Comparison of ENCODE assay signal across 8 cellular contexts in genomic region chr4:8159522-8160232, GRCh38. TPM values are rescaled to one million over a fixed set of nuclear protein-coding genes. Genes with fewer than 3 reads are reported as not detected.
DNase-seq lines count a peak whose midpoint lies in the region; FAIRE-seq and TF ChIP-seq lines count a peak whose summit lies in the region.

No MANE protein-coding gene starts in this region.

- DNase-seq in Calu3 (no peak), epithelial cell of proximal tubule (ENCODE audit: low read depth) (no peak), ovary (no peak), NCI-H1436 (lab: John Stamatoyannopoulos, UW) (no peak), medulla oblongata (ENCODE audit: extremely low spot score) (no peak), D721Med (ENCODE audit: insufficient read length, low spot score) (no peak), SIG-M5 (lab: John Stamatoyannopoulos, UW) (no peak)

- H3K4me1 Mint-ChIP-seq in Calu3 (ENCODE audit: low read depth, unreplicated experiment), result no peaks in the 10 kb centered on the region

- peak overlapping the region; percentile 85 for H3K4me2 ChIP-seq in OCI-LY1 (ENCODE audit: low read length)

- no peak for TF ChIP-seq EP300 in ovary (IDR thresholded peaks at IDR 0.05)

- intact Hi-C loops in Calu3 (cut with micrococcal nuclease; ENCODE audit: unreplicated experiment), result no loop called here
- intact Hi-C loops in ovary (cut with DNase I), result loop anchor here in 1 of 4 donors (10.0 kb wide), 1 partner anchor 245 kb away; no protein-coding TSS in a partner anchor

- H3K9me3 ChIP-seq in OCI-LY1 (ENCODE audit: low read length), result no peaks in the 10 kb centered on the region
- H3K9me3 ChIP-seq in ovary, result no peaks in the 10 kb centered on the region

- H2AFZ ChIP-seq in OCI-LY1 (ENCODE audit: low read length), result no peak overlapping the region

- FAIRE-seq in D721Med (lab: Jason Lieb, UNC), result no peak

- no peak for TF ChIP-seq POLR2A in ovary (IDR thresholded peaks at IDR 0.05)

- H3K9ac ChIP-seq in OCI-LY1 (ENCODE audit: low read length), result peak overlapping the region; percentile 54; the same call in 1 of the 2 replicates

- H3K36me3 Mint-ChIP-seq in Calu3 (ENCODE audit: insufficient read depth, unreplicated experiment), result peaks cover 6% of the 10 kb centered on the region

- H3F3A ChIP-seq in OCI-LY1 (ENCODE audit: insufficient read depth, low read length), result no peaks in the 10 kb centered on the region

- H3K9me3 Mint-ChIP-seq in Calu3 (ENCODE audit: low read depth, unreplicated experiment), result no peaks in the 10 kb centered on the region

- H4K20me1 ChIP-seq in OCI-LY1 (ENCODE audit: insufficient read depth, low read length), result no peaks in the 10 kb centered on the region

- H3K27me3 Mint-ChIP-seq in Calu3 (ENCODE audit: unreplicated experiment), result peaks cover 48% of the 10 kb centered on the region

- H3K36me3 ChIP-seq in OCI-LY1 (ENCODE audit: insufficient read depth, low read length) (no peaks in the 10 kb centered on the region), ovary (no peaks in the 10 kb centered on the region)

- no peak overlapping the region for H3K27ac ChIP-seq in OCI-LY1 (ENCODE audit: low read depth, low read length, poor library complexity, severe bottlenecking)
- no peak overlapping the region for H3K27ac ChIP-seq in ovary

- no peaks in the 10 kb centered on the region for H3K9me2 ChIP-seq in OCI-LY1 (ENCODE audit: low read depth, low read length)

- H3K27ac Mint-ChIP-seq in Calu3 (ENCODE audit: unreplicated experiment), result no peak overlapping the region

- peak overlapping the region; percentile 63 for H3K4me3 ChIP-seq in OCI-LY1 (ENCODE audit: low read depth, low read length, poor library complexity, severe bottlenecking)
- H3K4me3 ChIP-seq in epithelial cell of proximal tubule (ENCODE audit: low read depth, low read length), result peak overlapping the region; percentile 96
- peak overlapping the region; percentile 55 for H3K4me3 ChIP-seq in ovary

- CTCF ChIA-PET in Calu3 (lab: Charles Lee), result interaction anchor here (0.6 kb wide), 1 partner anchor 355 kb away, joined by 4 read pairs; no protein-coding TSS in a partner anchor

- H3K27me3 ChIP-seq in OCI-LY1 (ENCODE audit: insufficient read depth, low read length) (no peaks in the 10 kb centered on the region), ovary (no peaks in the 10 kb centered on the region)

- H3K79me2 ChIP-seq in OCI-LY1 (ENCODE audit: insufficient read depth, low read length), result no peaks in the 10 kb centered on the region

- 19 to 22% (median 20%) methylated on average over 15 of the region's 15 CpGs for WGBS in ovary, 3 donors

- BruUV-seq in Calu3 (replicated peaks; lab: Mats Ljungman, UMichigan), result no TSS peak

- H3K4me1 ChIP-seq in OCI-LY1 (ENCODE audit: insufficient read depth, low read length, severe bottlenecking) (peaks cover 41% of the 10 kb centered on the region), ovary (ENCODE audit: insufficient read depth) (peaks cover 5% of the 10 kb centered on the region)

- TF ChIP-seq CTCF in Calu3 (IDR thresholded peaks at IDR 0.05; ENCODE audit: unreplicated experiment), result no peak
- TF ChIP-seq CTCF in OCI-LY1 (IDR thresholded peaks at IDR 0.05; ENCODE audit: low read length), result no peak
- TF ChIP-seq CTCF in epithelial cell of proximal tubule (conservative IDR thresholded peaks at IDR 0.05; ENCODE audit: low read depth, low read length), result no peak
- TF ChIP-seq CTCF in ovary (IDR thresholded peaks at IDR 0.05), result no peak
- TF ChIP-seq CTCF in D721Med (IDR thresholded peaks at IDR 0.05; ENCODE audit: insufficient read depth, missing control alignments), result no peak

- H3K4me3 Mint-ChIP-seq in Calu3 (ENCODE audit: low read depth, unreplicated experiment), result peak overlapping the region; percentile 95

RNA-seq across cellular contexts. Expression of gene ABLIM2, which starts 1.1 kb away (rescaled TPM):
- 1.0 and 1.2 TPM in 2 replicates for total RNA-seq in Calu3 (2022)
- total RNA-seq in epithelial cell of proximal tubule, result 1.0 TPM in 1 of 2 replicates, not detected in the other
- total RNA-seq in ovary, result 1 to 10 TPM in 5 of 7 donors, under 1 TPM in 2; 0.81 to 7.9 (median 3.0) TPM
- 1 to 10 TPM in 1 of 2 donors, under 1 TPM in 1; 0.87 to 1.3 TPM for polyA plus RNA-seq in ovary

RNA-seq across cellular contexts. Expression of gene SH3TC1, which starts 39.4 kb away (rescaled TPM):
- 7.8 and 10.8 TPM in 2 replicates for total RNA-seq in Calu3 (2022)
- 6.2 and 8.6 TPM in 2 replicates for total RNA-seq in epithelial cell of proximal tubule
- 10 to 100 TPM in 3 of 7 donors, 1 to 10 TPM in 4; 4.6 to 34.5 (median 7.7) TPM for total RNA-seq in ovary
- polyA plus RNA-seq in ovary, result 1 to 10 TPM; 1.1 to 3.4 TPM
